Comparison of ENCODE assay signal across 22 cellular contexts in the genomic region with DNA sequence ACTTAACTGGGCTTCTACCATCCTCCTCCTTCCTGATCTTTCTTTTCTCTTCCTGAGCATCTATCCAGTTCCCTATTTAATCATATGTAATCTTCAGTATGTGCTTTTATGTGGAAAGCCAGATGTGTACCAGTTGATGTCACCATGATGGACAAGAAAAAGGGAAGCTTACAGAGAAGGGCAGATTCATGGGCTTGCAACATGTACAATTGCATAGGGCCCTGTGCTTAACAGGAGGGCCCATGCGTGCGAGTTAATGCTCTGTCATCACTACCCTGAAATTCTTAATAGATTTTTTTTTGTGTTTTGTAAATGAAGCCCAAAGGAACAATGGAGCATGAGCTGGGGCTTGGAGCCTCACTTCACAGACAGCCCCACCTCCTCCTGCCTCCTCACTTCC.
A peak's percentile ranks its signal among the peaks of the same experiment; 100 is the strongest.
DNase-seq lines count a peak whose midpoint lies in the region; TF ChIP-seq lines count a peak whose summit lies in the region.
"Had no signal": no experiment of that assay in that cellular context is flagged by ENCODE, and none has a peak within 500 bp of the region (broad histone marks: within the 10 kb centered on the region; RNA-seq: fewer than 3 reads in every experiment).

No MANE protein-coding gene starts in this region.

- intact Hi-C loops in colonic mucosa (cut with DNase I) = no loop called here

- peak overlapping the region; percentile 52; the same call in 1 of the 2 replicates for H3K4me3 ChIP-seq in BLaER1
- H3K4me3 ChIP-seq in BLaER1 treated with 17β-estradiol and CSF1 and Interleukin-3, amounts not matched to agents 10 nM and 100 nM = peak overlapping the region in 4 of 10 experiments; percentile 21 to 38 (median 29); a peak in 3 of 20 replicates
- no peak overlapping the region for H3K4me3 ChIP-seq in colonic mucosa
- H3K4me3 ChIP-seq: GM12878 had no signal

- peaks cover 76% of the 10 kb centered on the region for H3K4me1 ChIP-seq in BLaER1
- peaks cover 18 to 79% (median 68%) of the 10 kb centered on the region in 10 experiments for H3K4me1 ChIP-seq in BLaER1 treated with 17β-estradiol and CSF1 and Interleukin-3, amounts not matched to agents 10 nM and 100 nM
- H3K4me1 ChIP-seq in colonic mucosa = no peaks in the 10 kb centered on the region
- H3K4me1 ChIP-seq: BE2C had no signal

- H3K27me3 ChIP-seq in BLaER1 (no peaks in the 10 kb centered on the region), colonic mucosa (no peaks in the 10 kb centered on the region)
- H3K27me3 ChIP-seq in BLaER1 treated with 17β-estradiol and CSF1 and Interleukin-3, amounts not matched to agents 10 nM and 100 nM = peaks cover 0 to 28% (median 0%) of the 10 kb centered on the region in 11 experiments; a peak in 2 of 22 replicates
- H3K27me3 ChIP-seq: BE2C had no signal

- no peaks in the 10 kb centered on the region for H4K20me1 ChIP-seq in BLaER1
- H4K20me1 ChIP-seq in BLaER1 treated with 17β-estradiol and CSF1 and Interleukin-3, amounts not matched to agents 10 nM and 100 nM = no peaks in the 10 kb centered on the region

- TF ChIP-seq CTCF in colonic mucosa (IDR thresholded peaks at IDR 0.05) = no peak

- H3K27ac ChIP-seq in BLaER1 (peak overlapping the region; percentile 85), colonic mucosa (no peak overlapping the region)
- H3K27ac ChIP-seq in BLaER1 treated with 17β-estradiol and CSF1 and Interleukin-3, amounts not matched to agents 10 nM and 100 nM = peak overlapping the region in 9 of 11 experiments; percentile 36 to 86 (median 81); a peak in 17 of 22 replicates

- no peaks in the 10 kb centered on the region for H3K36me3 ChIP-seq in BLaER1
- H3K36me3 ChIP-seq in BLaER1 treated with 17β-estradiol and CSF1 and Interleukin-3, amounts not matched to agents 10 nM and 100 nM = no peaks in the 10 kb centered on the region
- no peaks in the 10 kb centered on the region for H3K36me3 ChIP-seq in colonic mucosa
- H3K36me3 ChIP-seq: BE2C had no signal

- peak overlapping the region; percentile 90 for H3K4me2 ChIP-seq in BLaER1
- peak overlapping the region; percentile 30 to 85 (median 78); a peak in 21 of 22 replicates for H3K4me2 ChIP-seq in BLaER1 treated with 17β-estradiol and CSF1 and Interleukin-3, amounts not matched to agents 10 nM and 100 nM

- DNase-seq in MV-4-11 (lab: John Stamatoyannopoulos, UW) = peak; percentile 53
- no peak for DNase-seq in colonic mucosa
- DNase-seq in NAMALWA (ENCODE audit: low spot score) = no peak
- no peak for DNase-seq in SHP77 treated with DMSO at 0.1 percent for 48 hours (lab: John Stamatoyannopoulos, UW)
- DNase-seq: 8988T; ACHN; BE2C; C1 segment of cervical spinal cord; CD4-positive, alpha-beta memory T cell; CD4-positive, CD25-positive, alpha-beta regulatory T cell; CD8-positive, alpha-beta memory T cell; COR-L47; DMS 273 treated with DMSO at 0.1 percent for 48 hours; DMS153; DMS53; DMS79; DND-41; EL; GDM1 had no signal

- peak overlapping the region; percentile 49; the same call in 1 of the 2 replicates for H3K9ac ChIP-seq in BLaER1
- peak overlapping the region in 7 of 11 experiments; percentile 32 to 74 (median 66); a peak in 12 of 22 replicates for H3K9ac ChIP-seq in BLaER1 treated with 17β-estradiol and CSF1 and Interleukin-3, amounts not matched to agents 10 nM and 100 nM
- no peak overlapping the region for H3K9ac ChIP-seq in colonic mucosa (ENCODE audit: low read depth in 2 of 2, low read length in 2 of 2)

- H3K9me3 ChIP-seq in BLaER1 = no peaks in the 10 kb centered on the region
- H3K9me3 ChIP-seq in BLaER1 treated with 17β-estradiol and CSF1 and Interleukin-3, amounts not matched to agents 10 nM and 100 nM (replicated peaks in 1 of 11) = no peaks in the 10 kb centered on the region
- H3K9me3 ChIP-seq in colonic mucosa = no peaks in the 10 kb centered on the region
- H3K9me3 ChIP-seq: BE2C had no signal

Comparison
In these comparisons a context has a peak if more than half of its experiments do, and no peak if none do; other contexts are left out.
1. H3K9ac ChIP-seq: peak in BLaER1 (single experiment) and BLaER1 treated with 17β-estradiol and CSF1 and Interleukin-3, amounts not matched to agents 10 nM and 100 nM (7 of 11); none in colonic mucosa (0 of 2).